21 cellular contexts compared by ENCODE assay signal in genomic region chr5:112284561-112284960, GRCh38.
"Had no signal": no experiment of that assay in that cellular context is flagged by ENCODE, and none has a peak within 500 bp of the region (broad histone marks: within the 10 kb centered on the region; RNA-seq: fewer than 3 reads in every experiment).

No MANE protein-coding gene starts in this region.

- H3K4me1 Mint-ChIP-seq: activated CD4-positive, alpha-beta T cell treated with anti-CD3 and anti-CD28 coated beads, Interleukin-2, amount 10 ng/mL, durations not matched to agents 24 days and 14 days; activated naive CD8-positive, alpha-beta T cell treated with anti-CD3 and anti-CD28 coated beads, Interleukin-2, amount 50 U/mL, for 24 hours; T-helper 17 cell had no signal

- H3K9me3 Mint-ChIP-seq: activated CD4-positive, alpha-beta T cell treated with anti-CD3 and anti-CD28 coated beads, Interleukin-2, amount 10 ng/mL, durations not matched to agents 24 days and 14 days; activated naive CD4-positive, alpha-beta T cell treated with anti-CD3 and anti-CD28 coated beads, Interleukin-2, amount 50 U/mL, for 72 hours; activated naive CD8-positive, alpha-beta T cell treated with anti-CD3 and anti-CD28 coated beads, Interleukin-2, amount 50 U/mL, for 24 hours; activated T-cell treated with anti-CD3 and anti-CD28 coated beads, Interleukin-2, amount 50 U/mL, for 4 hours; WTC11 had no signal

- H3K36me3 Mint-ChIP-seq: activated naive CD4-positive, alpha-beta T cell treated with anti-CD3 and anti-CD28 coated beads, Interleukin-2, amount 50 U/mL, for 72 hours; WTC11 had no signal

- ATAC-seq: activated naive CD4-positive, alpha-beta T cell treated with anti-CD3 and anti-CD28 coated beads, Interleukin-2, amount 50 U/mL, for 72 hours; activated naive CD8-positive, alpha-beta T cell treated with anti-CD3 and anti-CD28 coated beads, Interleukin-2, amount 50 U/mL, for 24 hours; activated T-cell treated with anti-CD3 and anti-CD28 coated beads, Interleukin-2, amount 50 U/mL, for 4 hours; body of pancreas; T-helper 17 cell; WTC11 had no signal

- DNase-seq: activated CD4-positive, alpha-beta T cell treated with anti-CD3 and anti-CD28 coated beads for 1 hour; activated CD4-positive, alpha-beta T cell treated with anti-CD3 and anti-CD28 coated beads, Interleukin-2, amount 10 ng/mL, durations not matched to agents 24 days and 14 days; activated CD4-positive, alpha-beta T cell treated with anti-CD3 and anti-CD28 coated beads, Interleukin-2, amount 50 U/mL, for 48 hours; activated effector memory CD4-positive, alpha-beta T cell treated with anti-CD3 and anti-CD28 coated beads, Interleukin-2, amount 50 U/mL, for 16 hours; activated naive CD4-positive, alpha-beta T cell treated with Interleukin-2 at 50 U/mL for 16 hours; activated naive CD8-positive, alpha-beta T cell treated with anti-CD3 and anti-CD28 coated beads, Interleukin-2, amount 50 U/mL, for 24 hours; activated T-cell treated with anti-CD3 and anti-CD28 coated beads, Interleukin-2, amount 50 U/mL, for 4 hours; amniotic stem cell; body of pancreas; MG63; MV-4-11; NCI-H1417 treated with DMSO at 0.1 percent for 48 hours; NCI-H1694; NCI-H446; NCI-H526 treated with DMSO at 0.1 percent for 48 hours; Peyer's patch; SHP77 treated with DMSO at 0.1 percent for 48 hours; T-helper 17 cell; T-helper 9 cell had no signal

- H3K27ac Mint-ChIP-seq: activated CD4-positive, alpha-beta T cell treated with anti-CD3 and anti-CD28 coated beads, Interleukin-2, amount 10 ng/mL, durations not matched to agents 24 days and 14 days; activated naive CD4-positive, alpha-beta T cell treated with anti-CD3 and anti-CD28 coated beads, Interleukin-2, amount 50 U/mL, for 72 hours; activated naive CD8-positive, alpha-beta T cell treated with anti-CD3 and anti-CD28 coated beads, Interleukin-2, amount 50 U/mL, for 24 hours; T-helper 17 cell; WTC11 had no signal

- H3K4me3 Mint-ChIP-seq: activated CD4-positive, alpha-beta T cell treated with anti-CD3 and anti-CD28 coated beads, Interleukin-2, amount 10 ng/mL, durations not matched to agents 24 days and 14 days; activated naive CD8-positive, alpha-beta T cell treated with anti-CD3 and anti-CD28 coated beads, Interleukin-2, amount 50 U/mL, for 24 hours; activated T-cell treated with anti-CD3 and anti-CD28 coated beads, Interleukin-2, amount 50 U/mL, for 4 hours; T-helper 17 cell; WTC11 had no signal
